In the genomic region with DNA sequence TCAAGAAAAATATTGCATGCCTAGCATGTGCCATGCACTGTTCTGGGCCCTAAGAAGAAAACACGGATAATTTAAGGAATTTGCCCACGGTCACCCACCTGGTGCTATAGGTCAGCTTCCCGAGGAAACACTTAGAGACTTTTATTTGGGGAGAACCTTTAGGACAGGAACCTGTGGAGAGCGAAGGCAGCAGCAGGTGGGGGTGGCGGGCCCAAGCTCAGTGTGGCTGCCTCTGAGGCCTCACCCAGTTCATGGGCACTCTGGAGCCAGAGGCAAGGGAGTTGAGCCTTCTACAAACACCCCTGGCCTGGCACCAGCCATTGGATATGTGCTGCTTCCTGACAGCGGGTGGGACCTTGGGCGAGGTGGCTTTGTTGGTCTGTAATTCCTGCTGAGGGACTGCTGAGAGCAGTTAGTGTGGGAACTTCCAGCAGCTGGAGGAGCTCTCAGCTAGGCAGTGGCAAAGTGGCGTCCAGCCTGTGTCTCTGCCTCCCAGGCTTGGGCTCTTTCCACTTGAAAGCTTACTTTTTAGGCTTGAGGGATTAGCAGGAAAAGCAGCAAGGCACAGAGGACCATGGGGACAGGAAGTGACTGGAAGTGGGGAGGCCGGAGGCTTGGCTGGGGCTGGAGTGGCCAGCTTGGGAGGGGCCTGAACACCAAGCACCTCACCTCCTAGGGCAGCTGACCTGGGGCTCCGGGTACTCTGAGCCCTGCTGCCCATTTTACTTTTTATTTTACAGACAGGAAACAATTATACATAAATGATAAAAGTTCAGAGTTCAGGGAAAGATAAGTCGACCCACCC, we compare ENCODE assay signal across 1 cellular context.
TF ChIP-seq lines count a peak whose summit lies in the region.

No MANE protein-coding gene starts in this region.

TF ChIP-seq in K562, 482 proteins besides CTCF, POLR2A, EP300 and RAD21:
- TF ChIP-seq RBFOX2 (IDR thresholded peaks at IDR 0.05; ENCODE audit: low read depth, low read length) (peak; percentile 21; the same call in 1 of the 2 replicates), IFI16 (CRISPR knock-in tag; IDR thresholded peaks at IDR 0.05) (no peak), POLR2G (IDR thresholded peaks at IDR 0.05; ENCODE audit: low read depth, low read length) (0 out of 2 replicates have a peak, but pooled peaks have one; percentile 17), NR2C1 (IDR thresholded peaks at IDR 0.05) (no peak; the same call in 1 of the 2 replicates), NR2C1 (tag; IDR thresholded peaks at IDR 0.05) (0 out of 2 replicates have a peak, but pooled peaks have one; percentile 8), ZNF23 (CRISPR knock-in tag; IDR thresholded peaks at IDR 0.05) (no peak)
